7 cellular contexts compared by ENCODE assay signal in genomic region chr3:129324855-129325254, GRCh38.
"Had no signal": no experiment of that assay in that cellular context is flagged by ENCODE, and none has a peak within 500 bp of the region (broad histone marks: within the 10 kb centered on the region; RNA-seq: fewer than 3 reads in every experiment).

No MANE protein-coding gene starts in this region.

- H3K36me3 ChIP-seq: HAP-1 had no signal

- DNase-seq: GOT3, H7, HFFc6 had no signal

- H3K4me1 ChIP-seq: HAP-1 had no signal

- H3K36me3 Mint-ChIP-seq: IgD-negative memory B cell had no signal

- H3K4me3 ChIP-seq: HAP-1 had no signal

- H3K27ac Mint-ChIP-seq: HFFc6 had no signal

- H3K27ac ChIP-seq: HL-60 had no signal

- FAIRE-seq: HepG2 had no signal

- H3K9me3 Mint-ChIP-seq: HFFc6, IgD-negative memory B cell had no signal

- H3K9me3 ChIP-seq: HAP-1 had no signal

- H3K4me3 Mint-ChIP-seq: HFFc6, IgD-negative memory B cell had no signal
